Comparison of ENCODE assay signal across 22 cellular contexts in genomic region chr6:138580801-138581200, GRCh38.
DNase-seq lines count a peak whose midpoint lies in the region; ATAC-seq and TF ChIP-seq lines count a peak whose summit lies in the region.
"Had no signal": no experiment of that assay in that cellular context is flagged by ENCODE, and none has a peak within 500 bp of the region (broad histone marks: within the 10 kb centered on the region; RNA-seq: fewer than 3 reads in every experiment).

No MANE protein-coding gene starts in this region.

- ATAC-seq in GM21447 (IDR thresholded peaks at IDR 0.05; ENCODE audit: unreplicated experiment), result no peak
- ATAC-seq: HCT116, PC-3, Right ventricle myocardium inferior had no signal

- WGBS in GM23248 (ENCODE audit: low coverage in 1 of 2, low lambda C conversion rate in 2 of 2, missing lambda C conversion rate in 2 of 2), 2 experiments, result 61 to 71% methylated on average over 6 of the region's 6 CpGs

- H4K20me1 ChIP-seq in GM23248 (ENCODE audit: insufficient read depth) (no peaks in the 10 kb centered on the region), osteoblast (ENCODE audit: insufficient read depth, low read length) (no peaks in the 10 kb centered on the region)
- H4K20me1 ChIP-seq: BLaER1 treated with 17β-estradiol and CSF1 and Interleukin-3, amounts not matched to agents 10 nM and 100 nM had no signal

- H3K9ac ChIP-seq in GM23248, result no peak overlapping the region
- H3K9ac ChIP-seq: BLaER1 treated with 17β-estradiol and CSF1 and Interleukin-3, amounts not matched to agents 10 nM and 100 nM had no signal

- H3K4me2 ChIP-seq in GM23248 (ENCODE audit: unreplicated experiment) (no peak overlapping the region), osteoblast (ENCODE audit: insufficient read depth, low read length) (no peak overlapping the region)

- H3K36me3 ChIP-seq in GM23248 (ENCODE audit: low read depth) (no peaks in the 10 kb centered on the region), MG63 (no peaks in the 10 kb centered on the region), osteoblast (ENCODE audit: insufficient read depth, low read length) (no peaks in the 10 kb centered on the region)
- H3K36me3 ChIP-seq: BLaER1 treated with 17β-estradiol and CSF1 and Interleukin-3, amounts not matched to agents 10 nM and 100 nM; SJCRH30 had no signal

- H3K4me1 ChIP-seq in GM23248 (ENCODE audit: insufficient read depth) (no peaks in the 10 kb centered on the region), osteoblast (ENCODE audit: insufficient read depth, low read length) (peaks cover 8% of the 10 kb centered on the region)
- H3K4me1 ChIP-seq: SJCRH30 had no signal

- H3F3A ChIP-seq in GM23248 (ENCODE audit: insufficient read depth), result no peaks in the 10 kb centered on the region

- H2AFZ ChIP-seq in GM23248 (peak overlapping the region; percentile 24; the same call in 1 of the 2 replicates), osteoblast (ENCODE audit: low read length) (peak overlapping the region; percentile 42)

- H3K27ac ChIP-seq in GM23248 (no peak overlapping the region), osteoblast (ENCODE audit: low read depth, low read length) (no peak overlapping the region)
- H3K27ac ChIP-seq: BLaER1 treated with 17β-estradiol and CSF1 and Interleukin-3, amounts not matched to agents 10 nM and 100 nM; SJCRH30 had no signal

- H3K27me3 ChIP-seq in GM23248 (replicated peaks; ENCODE audit: insufficient read depth), result no peaks in the 10 kb centered on the region
- H3K27me3 ChIP-seq in MG63, result no peaks in the 10 kb centered on the region
- no peaks in the 10 kb centered on the region for H3K27me3 ChIP-seq in osteoblast (ENCODE audit: insufficient read depth, low read length)
- H3K27me3 ChIP-seq: BLaER1 treated with 17β-estradiol and CSF1 and Interleukin-3, amounts not matched to agents 10 nM and 100 nM; SJCRH30 had no signal

- TF ChIP-seq CTCF in osteoblast (IDR thresholded peaks at IDR 0.05; ENCODE audit: extremely low read depth, low read depth, low read length), result no peak

- no peaks in the 10 kb centered on the region for H3K9me2 ChIP-seq in GM23248 (ENCODE audit: insufficient read depth)

- DNase-seq in GM23248 (peak; percentile 9), MG63 (peak; percentile 35), foreskin melanocyte (peak; percentile 87), osteoblast (ENCODE audit: insufficient read length, low spot score, missing footprints) (peak; percentile 48), glomerular visceral epithelial cell (ENCODE audit: extremely low spot score) (no peak)
- DNase-seq in stimulated activated CD4-positive, alpha-beta T cell treated with anti-CD3 and anti-CD28 coated beads, Interleukin-15, amount 100 ng/mL, for 24 hours, result no peak
- DNase-seq: CD4-positive, alpha-beta T cell; Karpas-422; NCI-H1105 treated with DMSO at 0.1 percent for 48 hours; NCI-H146; NCI-H1930; NCI-H2107; NCI-H446 treated with DMSO at 0.1 percent for 48 hours; NCI-H526; NCI-H82; NK-92 treated with Interleukin-12 subunit alpha and Interleukin-12 subunit beta, amount 100 ng/mL, for 24 hours; PC-3; SJCRH30 had no signal

- H3K79me2 ChIP-seq in GM23248 (ENCODE audit: insufficient read depth), result no peaks in the 10 kb centered on the region
- H3K79me2 ChIP-seq in osteoblast (ENCODE audit: insufficient read depth, low read length), result peaks cover 5% of the 10 kb centered on the region

- in situ Hi-C loops in GM23248 (cut with MboI), result no loop called here

- no peaks in the 10 kb centered on the region for H3K9me3 ChIP-seq in GM23248 (ENCODE audit: low read depth)
- no peaks in the 10 kb centered on the region for H3K9me3 ChIP-seq in MG63
- H3K9me3 ChIP-seq in osteoblast (ENCODE audit: low read depth, low read length), result no peaks in the 10 kb centered on the region
- H3K9me3 ChIP-seq: SJCRH30 had no signal

- H3K4me3 ChIP-seq in GM23248 (no peak overlapping the region), MG63 (no peak overlapping the region), osteoblast (ENCODE audit: insufficient read depth, low read length) (no peak overlapping the region)
- H3K4me3 ChIP-seq: BLaER1 treated with 17β-estradiol and CSF1 and Interleukin-3, amounts not matched to agents 10 nM and 100 nM; SJCRH30 had no signal

Comparison
In these comparisons a context has a peak if more than half of its experiments do, and no peak if none do; other contexts are left out.
1. DNase-seq: peak in GM23248 (single experiment), MG63 (single experiment), foreskin melanocyte (single experiment) and osteoblast (single experiment); none in glomerular visceral epithelial cell (single experiment) and stimulated activated CD4-positive, alpha-beta T cell treated with anti-CD3 and anti-CD28 coated beads, Interleukin-15, amount 100 ng/mL, for 24 hours (single experiment).